9 cellular contexts compared by ENCODE assay signal in genomic region chr11:46112961-46113617, GRCh38. TPM values are rescaled to one million over a fixed set of nuclear protein-coding genes. Genes with fewer than 3 reads are reported as not detected.
DNase-seq lines count a peak whose midpoint lies in the region; ATAC-seq, FAIRE-seq and TF ChIP-seq lines count a peak whose summit lies in the region.
"Had no signal": no experiment of that assay in that cellular context is flagged by ENCODE, and none has a peak within 500 bp of the region (broad histone marks: within the 10 kb centered on the region; RNA-seq: fewer than 3 reads in every experiment).

No MANE protein-coding gene starts in this region.

- H3K27me3 ChIP-seq in GM06990 (replicated peaks; ENCODE audit: control insufficient read depth, insufficient read depth, low read length), result no peaks in the 10 kb centered on the region

- H3K27me3 Mint-ChIP-seq in activated naive CD8-positive, alpha-beta T cell treated with anti-CD3 and anti-CD28 coated beads for 36 hours, result no peaks in the 10 kb centered on the region

- no peak for TF ChIP-seq EP300 in A549 (IDR thresholded peaks at IDR 0.05)

- H3K9me3 ChIP-seq in A549, result no peaks in the 10 kb centered on the region

- DNase-seq in A549 (ENCODE audit: low read depth in 1 of 2, low spot score in 1 of 2), result peak; percentile 74 to 83
- peak; percentile 51 for DNase-seq in GM06990 (ENCODE audit: extremely low read depth, insufficient read length)
- peak; percentile 50 for DNase-seq in NCI-H524 treated with DMSO at 0.1 percent for 48 hours (lab: John Stamatoyannopoulos, UW)
- no peak for DNase-seq in activated naive CD8-positive, alpha-beta T cell treated with anti-CD3 and anti-CD28 coated beads for 36 hours
- peak; percentile 75 for DNase-seq in inferior parietal cortex (ENCODE audit: extremely low spot score)

- ATAC-seq in A549 (peak; percentile 99 to 100), HG03039 (IDR thresholded peaks at IDR 0.05; ENCODE audit: unreplicated experiment) (peak; percentile 63), GM18870 (IDR thresholded peaks at IDR 0.05; ENCODE audit: unreplicated experiment) (no peak), GM21576 (IDR thresholded peaks at IDR 0.05; ENCODE audit: unreplicated experiment) (no peak)

- no peak overlapping the region for H3K27ac ChIP-seq in A549

- TF ChIP-seq RAD21 in A549 (conservative IDR thresholded peaks at IDR 0.05 in 1 of 2, IDR thresholded peaks at IDR 0.05 in 1 of 2), result no peak

- H3K4me1 Mint-ChIP-seq in activated naive CD8-positive, alpha-beta T cell treated with anti-CD3 and anti-CD28 coated beads for 36 hours, result peaks cover 40% of the 10 kb centered on the region

- H3K4me3 ChIP-seq in A549 (no peak overlapping the region), GM06990 (replicated peaks; ENCODE audit: low read depth, low read length) (no peak overlapping the region)

- CTCF ChIA-PET in A549 (lab: Yijun Ruan, JAX), result no interaction called here

- no peak for TF ChIP-seq POLR2A in A549 (IDR thresholded peaks at IDR 0.05; ENCODE audit: low read length)

- no peaks in the 10 kb centered on the region for H3K36me3 Mint-ChIP-seq in activated naive CD8-positive, alpha-beta T cell treated with anti-CD3 and anti-CD28 coated beads for 36 hours

- POLR2A ChIA-PET in A549 (lab: Yijun Ruan, JAX), result no interaction called here

- no peaks in the 10 kb centered on the region for H3K9me3 Mint-ChIP-seq in activated naive CD8-positive, alpha-beta T cell treated with anti-CD3 and anti-CD28 coated beads for 36 hours

- peak overlapping the region; percentile 35 for H3K4me2 ChIP-seq in A549

- WGBS in A549 (ENCODE audit: missing lambda C conversion rate), result 74% methylated on average over 10 of the region's 10 CpGs

- H3K4me3 Mint-ChIP-seq in activated naive CD8-positive, alpha-beta T cell treated with anti-CD3 and anti-CD28 coated beads for 36 hours, result peak overlapping the region; percentile 22

- H3K27ac Mint-ChIP-seq in activated naive CD8-positive, alpha-beta T cell treated with anti-CD3 and anti-CD28 coated beads for 36 hours, result no peak overlapping the region

- peaks cover 20% of the 10 kb centered on the region for H3K4me1 ChIP-seq in A549

- no peak for TF ChIP-seq CTCF in A549 (IDR thresholded peaks at IDR 0.05)
- no peak for TF ChIP-seq CTCF in GM06990 (IDR thresholded peaks at IDR 0.05; ENCODE audit: insufficient read depth, low read length, poor library complexity, severe bottlenecking)

- FAIRE-seq in A549 (lab: Jason Lieb, UNC), result no peak
- FAIRE-seq: endometrium had no signal

- H3K36me3 ChIP-seq in GM06990 (ENCODE audit: control insufficient read depth, insufficient read depth, low read length), result no peaks in the 10 kb centered on the region

TF ChIP-seq in A549, 52 proteins besides CTCF, POLR2A, EP300 and RAD21:
- peak in 1 of 2 experiments; percentile 58; a peak in 2 of 4 replicates for TF ChIP-seq CEBPB (IDR thresholded peaks at IDR 0.05)
- no peak for TF ChIP-seq EHMT2 (IDR thresholded peaks at IDR 0.05; ENCODE audit: low read depth)
- TF ChIP-seq HOXB5 (CRISPR knock-in tag; IDR thresholded peaks at IDR 0.05), result no peak
- TF ChIP-seq MAFK (IDR thresholded peaks at IDR 0.05; ENCODE audit: partially characterized antibody), result peak; percentile 93
TF ChIP-seq in A549: peak in this region for 2.

RNA-seq across cellular contexts. Expression of gene PHF21A, which starts 8.2 kb away (rescaled TPM):
- polyA plus RNA-seq in A549 (2011; rRNA removed) (29.8 and 31.9 TPM in 2 replicates), A549 (2017; fragmentation: RNase III; extraction: RNeasy Plus Mini Kit Qiagen cat#74134 plus additional on column Dnase treatment) (16.4 to 21.0 TPM (median 20.0 TPM) in 3 replicates)
- 10.6 and 12.7 TPM in 2 replicates for polyA plus RNA-seq in A549 (2012; cell fraction: cytosol; rRNA removed)
- polyA plus RNA-seq in A549 (2012; cell fraction: nucleus; rRNA removed), result 26.2 and 36.5 TPM in 2 replicates
- 20.3 and 24.7 TPM in 2 replicates for polyA minus RNA-seq in A549 (2011; rRNA and poly(A)+ RNA removed)
- total RNA-seq in activated naive CD8-positive, alpha-beta T cell treated with anti-CD3 and anti-CD28 coated beads for 36 hours, result 10 to 100 TPM; 24.8 to 29.7 TPM

Comparison
In these comparisons a context has a peak if more than half of its experiments do, and no peak if none do; other contexts are left out.
1. ATAC-seq: peak in A549 (2 of 2) and HG03039 (single experiment); none in GM18870 (single experiment) and GM21576 (single experiment).